In the genomic region with DNA sequence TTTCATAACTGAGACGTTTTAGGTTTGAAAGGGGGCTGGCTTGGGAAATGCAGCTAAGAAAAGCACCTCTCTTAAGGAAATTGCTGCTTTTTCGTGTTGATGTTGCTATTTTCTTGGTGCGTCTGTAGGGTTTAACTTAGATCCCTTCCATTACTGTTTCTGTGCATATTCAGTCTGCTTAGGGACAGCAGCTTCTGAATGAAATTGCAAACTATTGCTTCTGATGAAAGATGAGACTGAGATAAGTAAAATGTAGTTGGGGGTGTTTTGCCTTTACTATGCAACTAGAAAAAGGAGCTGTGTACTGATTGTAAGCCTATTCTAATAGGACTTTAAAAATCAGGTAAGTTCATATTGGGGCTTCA, we compare ENCODE assay signal across 8 cellular contexts. TPM values are rescaled to one million over a fixed set of nuclear protein-coding genes. Genes with fewer than 3 reads are reported as not detected.
DNase-seq lines count a peak whose midpoint lies in the region; ATAC-seq and TF ChIP-seq lines count a peak whose summit lies in the region.

No MANE protein-coding gene starts in this region.

- peak; percentile 2 for ATAC-seq in HG03342 (IDR thresholded peaks at IDR 0.05; ENCODE audit: unreplicated experiment)
- no peak for ATAC-seq in HG02623 (IDR thresholded peaks at IDR 0.05; ENCODE audit: unreplicated experiment)
- ATAC-seq in GM19397 (IDR thresholded peaks at IDR 0.05; ENCODE audit: unreplicated experiment) = no peak

- H3K9me3 ChIP-seq in duodenal mucosa (ENCODE audit: control insufficient read depth in 1 of 2, low read length in 2 of 2) (no peaks in the 10 kb centered on the region), ovary (no peaks in the 10 kb centered on the region)

- no peak overlapping the region for H3K9ac ChIP-seq in duodenal mucosa (ENCODE audit: low read depth in 1 of 2, low read length in 2 of 2)

- H3K36me3 ChIP-seq in duodenal mucosa (ENCODE audit: control insufficient read depth in 1 of 2, insufficient read depth in 2 of 2, low read length in 2 of 2) (no peaks in the 10 kb centered on the region), ovary (no peaks in the 10 kb centered on the region)

- DNase-seq in ovary = no peak
- no peak for DNase-seq in AG20443 (ENCODE audit: low spot score)
- no peak for DNase-seq in CD1c-positive myeloid dendritic cell (ENCODE audit: extremely low spot score)

- H3K4me3 ChIP-seq in GM08714 (ENCODE audit: low read length) (peak overlapping the region; percentile 86), duodenal mucosa (ENCODE audit: low read depth in 1 of 2, low read length in 2 of 2) (peak overlapping the region; percentile 55 to 61), ovary (peak overlapping the region; percentile 42)

- H3K27ac ChIP-seq in duodenal mucosa (ENCODE audit: low read depth, low read length) (no peak overlapping the region), ovary (no peak overlapping the region)

- H3K4me1 ChIP-seq in duodenal mucosa (ENCODE audit: control insufficient read depth in 1 of 2, insufficient read depth in 2 of 2, low read length in 2 of 2) = no peaks in the 10 kb centered on the region
- H3K4me1 ChIP-seq in ovary (ENCODE audit: insufficient read depth) = no peaks in the 10 kb centered on the region

- TF ChIP-seq POLR2A in ovary (IDR thresholded peaks at IDR 0.05) = no peak

- H3K27me3 ChIP-seq in duodenal mucosa (ENCODE audit: control insufficient read depth in 1 of 2, insufficient read depth in 2 of 2, low read length in 2 of 2) (no peaks in the 10 kb centered on the region), ovary (no peaks in the 10 kb centered on the region)

- 9 to 17% (median 11%) methylated on average over 3 of the region's 3 CpGs for WGBS in ovary, 3 donors

- intact Hi-C loops in ovary (cut with DNase I) = no loop called here

- TF ChIP-seq EP300 in ovary (IDR thresholded peaks at IDR 0.05) = no peak

- TF ChIP-seq CTCF in ovary (IDR thresholded peaks at IDR 0.05) = no peak

RNA-seq across cellular contexts. Expression of a gene that starts 0.8 kb away (rescaled TPM):
- 10 to 100 TPM in 2 of 7 donors, 1 to 10 TPM in 5; 1.7 to 22.3 (median 6.0) TPM for total RNA-seq in ovary
- 10 to 100 TPM in 1 of 2 donors, 1 to 10 TPM in 1; 2.2 to 11.6 TPM for polyA plus RNA-seq in ovary
